27 cellular contexts compared by ENCODE assay signal in the genomic region with DNA sequence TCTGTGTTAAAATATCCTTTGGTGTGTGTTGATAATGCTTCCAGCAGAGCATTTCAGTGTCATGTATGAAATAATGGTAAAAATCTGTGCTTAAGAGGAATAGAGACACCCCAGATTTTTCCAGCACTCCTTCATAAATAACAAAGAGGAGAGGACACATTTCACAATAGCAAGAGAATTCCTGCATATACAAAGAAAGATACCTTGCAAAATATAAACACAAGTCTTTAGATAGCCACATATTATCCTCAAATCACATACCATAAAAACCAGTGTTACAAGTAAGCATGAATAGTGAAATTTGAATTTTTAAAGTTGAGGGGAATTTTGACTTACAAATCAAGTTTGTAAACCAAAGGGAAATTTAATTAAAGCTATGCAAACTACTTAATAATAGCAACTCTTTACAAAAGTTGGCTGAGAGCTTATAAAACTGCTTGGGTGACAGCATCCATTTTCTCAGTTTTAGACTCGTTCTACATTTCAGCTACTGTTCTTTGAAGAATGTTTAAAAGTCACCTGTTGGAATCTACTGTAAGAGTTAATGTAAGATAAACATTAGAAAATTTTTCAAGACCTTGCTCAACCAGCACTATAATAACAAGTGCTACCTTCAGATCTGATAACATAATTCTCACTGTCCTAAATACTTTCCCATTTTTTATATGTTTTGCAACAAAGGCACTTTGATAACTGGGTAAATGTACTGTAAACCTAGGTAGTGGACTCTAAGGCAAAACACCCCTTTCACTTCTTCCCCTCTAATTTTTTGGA. TPM values are rescaled to one million over a fixed set of nuclear protein-coding genes. Genes with fewer than 3 reads are reported as not detected.
"Had no signal": no experiment of that assay in that cellular context is flagged by ENCODE, and none has a peak within 500 bp of the region (broad histone marks: within the 10 kb centered on the region; RNA-seq: fewer than 3 reads in every experiment).

No MANE protein-coding gene starts in this region.

- H3K9ac ChIP-seq: parathyroid adenoma had no signal

- H3K36me3 ChIP-seq: colonic mucosa, neutrophil, sigmoid colon, upper lobe of left lung had no signal

- H3K27ac ChIP-seq: colonic mucosa, neutrophil, parathyroid adenoma, sigmoid colon, testis, upper lobe of left lung had no signal

- H3K4me3 ChIP-seq: colonic mucosa, sigmoid colon, testis, upper lobe of left lung had no signal

- H3K9me3 ChIP-seq: colonic mucosa, neutrophil, sigmoid colon, testis, upper lobe of left lung had no signal

- DNase-seq: activated B cell treated with CpG ODN at 0.5 μM for 24 hours; activated CD4-positive, alpha-beta T cell treated with anti-CD3 and anti-CD28 coated beads for 48 hours; activated CD8-positive, alpha-beta T cell treated with anti-CD3 and anti-CD28 coated beads for 36 hours; activated naive CD4-positive, alpha-beta T cell; activated T-cell treated with anti-CD3 and anti-CD28 coated beads, Interleukin-2, amount 50 U/mL, for 1 hour; anterior cingulate cortex; caudate nucleus; colonic mucosa; erythroblast; foreskin melanocyte; glutamatergic neuron; hypothalamus; immature natural killer cell; kidney glomerular epithelial cell; left ventricle myocardium superior; naive thymus-derived CD8-positive, alpha-beta T cell; sigmoid colon; stimulated activated CD4-positive, alpha-beta T cell treated with anti-CD3 and anti-CD28 coated beads, Interleukin-4, amount 100 ng/mL, for 24 hours; testis; upper lobe of left lung had no signal

- H3K4me1 ChIP-seq: colonic mucosa, parathyroid adenoma, sigmoid colon, testis, upper lobe of left lung had no signal

- H3K27ac Mint-ChIP-seq: activated B cell treated with CpG ODN at 0.5 μM for 24 hours; activated CD8-positive, alpha-beta T cell treated with anti-CD3 and anti-CD28 coated beads for 36 hours; activated T-helper 17 cell treated with anti-CD3 and anti-CD28 coated beads, Interleukin-2, amount 50 U/mL, for 72 hours; brain; immature natural killer cell; memory B cell; naive thymus-derived CD8-positive, alpha-beta T cell; stimulated activated effector memory CD8-positive, alpha-beta T cell treated with anti-CD3 and anti-CD28 coated beads, Interleukin-12 subunit alpha, Interleukin-12 subunit beta, amount 100 ng/mL, for 72 hours; T-helper 2 cell treated with Interferon-gamma antibody and Interleukin-4, amounts not matched to agents 5 μg/mL and 100 μg/mL, for 36 hours had no signal

- H3K27me3 ChIP-seq: colonic mucosa, neutrophil, sigmoid colon, testis, upper lobe of left lung had no signal

- ATAC-seq: activated CD8-positive, alpha-beta T cell treated with anti-CD3 and anti-CD28 coated beads for 36 hours; activated T-helper 17 cell treated with anti-CD3 and anti-CD28 coated beads, Interleukin-2, amount 50 U/mL, for 72 hours; left ventricle myocardium superior; naive thymus-derived CD8-positive, alpha-beta T cell; stimulated activated effector memory CD8-positive, alpha-beta T cell treated with anti-CD3 and anti-CD28 coated beads, Interleukin-12 subunit alpha, Interleukin-12 subunit beta, amount 100 ng/mL, for 72 hours had no signal

- H3K4me3 Mint-ChIP-seq: activated B cell treated with CpG ODN at 0.5 μM for 24 hours; activated CD8-positive, alpha-beta T cell treated with anti-CD3 and anti-CD28 coated beads for 36 hours; activated T-helper 17 cell treated with anti-CD3 and anti-CD28 coated beads, Interleukin-2, amount 50 U/mL, for 72 hours; brain; immature natural killer cell; memory B cell; naive thymus-derived CD8-positive, alpha-beta T cell; stimulated activated effector memory CD8-positive, alpha-beta T cell treated with anti-CD3 and anti-CD28 coated beads, Interleukin-12 subunit alpha, Interleukin-12 subunit beta, amount 100 ng/mL, for 72 hours; T-helper 2 cell treated with Interferon-gamma antibody and Interleukin-4, amounts not matched to agents 5 μg/mL and 100 μg/mL, for 36 hours had no signal

- H3K36me3 Mint-ChIP-seq: brain; immature natural killer cell; stimulated activated effector memory CD8-positive, alpha-beta T cell treated with anti-CD3 and anti-CD28 coated beads, Interleukin-12 subunit alpha, Interleukin-12 subunit beta, amount 100 ng/mL, for 72 hours had no signal

- H3K9me3 Mint-ChIP-seq: activated CD8-positive, alpha-beta T cell treated with anti-CD3 and anti-CD28 coated beads for 36 hours; activated T-helper 17 cell treated with anti-CD3 and anti-CD28 coated beads, Interleukin-2, amount 50 U/mL, for 72 hours; brain; T-helper 2 cell treated with Interferon-gamma antibody and Interleukin-4, amounts not matched to agents 5 μg/mL and 100 μg/mL, for 36 hours had no signal

- H3K4me1 Mint-ChIP-seq: activated T-helper 17 cell treated with anti-CD3 and anti-CD28 coated beads, Interleukin-2, amount 50 U/mL, for 72 hours; immature natural killer cell; memory B cell; stimulated activated effector memory CD8-positive, alpha-beta T cell treated with anti-CD3 and anti-CD28 coated beads, Interleukin-12 subunit alpha, Interleukin-12 subunit beta, amount 100 ng/mL, for 72 hours had no signal

RNA-seq across cellular contexts. Expression of gene APELA, which starts 3.7 kb away (rescaled TPM):
- total RNA-seq: activated B cell treated with CpG ODN at 0.5 μM for 24 hours; activated CD8-positive, alpha-beta T cell treated with anti-CD3 and anti-CD28 coated beads for 36 hours; activated T-helper 17 cell treated with anti-CD3 and anti-CD28 coated beads, Interleukin-2, amount 50 U/mL, for 72 hours; colonic mucosa; left ventricle myocardium superior; naive thymus-derived CD8-positive, alpha-beta T cell; testis had no signal
